In the genomic region with DNA sequence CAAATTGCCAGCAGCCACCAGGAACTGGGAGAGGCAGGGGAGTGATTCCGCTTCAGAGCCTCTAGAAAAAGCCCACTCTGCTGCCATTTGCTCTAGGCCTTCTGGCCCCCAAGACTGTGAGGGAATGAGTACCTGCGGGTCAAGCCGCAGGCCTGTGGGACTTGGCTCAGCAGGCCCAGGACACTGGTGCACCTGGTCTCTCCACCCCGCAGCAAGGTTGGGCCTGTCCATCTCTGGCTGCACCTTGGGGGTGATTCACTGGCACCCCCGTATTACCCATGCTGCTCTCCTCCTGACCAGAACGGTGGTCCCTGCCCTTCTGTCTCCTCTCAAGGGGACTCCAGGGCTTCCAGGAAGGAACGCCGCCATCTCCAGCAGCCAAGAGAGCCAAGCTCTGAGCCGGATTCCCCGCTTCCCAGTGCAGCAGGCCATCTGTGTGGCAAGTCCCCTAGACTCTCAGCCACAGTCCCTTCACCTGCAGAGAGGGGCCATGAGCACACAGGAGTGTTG, we compare ENCODE assay signal across 16 cellular contexts.
DNase-seq lines count a peak whose midpoint lies in the region; ATAC-seq and TF ChIP-seq lines count a peak whose summit lies in the region.
"Had no signal": no experiment of that assay in that cellular context is flagged by ENCODE, and none has a peak within 500 bp of the region (broad histone marks: within the 10 kb centered on the region; RNA-seq: fewer than 3 reads in every experiment).

No MANE protein-coding gene starts in this region.

- TF ChIP-seq CTCF in chondrocyte (IDR thresholded peaks at IDR 0.05) (no peak), gastrocnemius medialis (IDR thresholded peaks at IDR 0.05 in 4 of 5, conservative IDR thresholded peaks at IDR 0.05 in 1 of 5) (no peak)

- H3K27ac Mint-ChIP-seq in chondrocyte (ENCODE audit: unreplicated experiment), result no peak overlapping the region
- H3K27ac Mint-ChIP-seq: CD14-positive monocyte; CD4-positive, alpha-beta memory T cell had no signal

- intact Hi-C loops in cardiac septum (cut with DNase I) (no loop called here), left cardiac atrium (cut with DNase I) (no loop called here), gastrocnemius medialis (cut with DNase I; ENCODE audit: low total_unique reads) (no loop called here)

- DNase-seq in cardiac septum (ENCODE audit: low spot score) (peak; percentile 36), left cardiac atrium (no peak), chondrocyte (ENCODE audit: low spot score) (peak; percentile 63), retina (peak; percentile 1), gastrocnemius medialis (no peak), islet precursor cell (no peak)
- no peak for DNase-seq in activated CD4-positive, alpha-beta T cell treated with anti-CD3 and anti-CD28 coated beads, Interleukin-2, amount 50 U/mL, for 48 hours
- DNase-seq: 8988T; CD4-positive, alpha-beta memory T cell; DMS153; DMS79; GF-D8; HCEC 1CT had no signal

- H3K27me3 Mint-ChIP-seq in chondrocyte (ENCODE audit: low read depth), result peaks cover 16% of the 10 kb centered on the region

- H3K36me3 ChIP-seq in gastrocnemius medialis, result no peaks in the 10 kb centered on the region
- H3K36me3 ChIP-seq: BLaER1 had no signal

- no peak overlapping the region for H3K27ac ChIP-seq in gastrocnemius medialis
- H3K27ac ChIP-seq: BLaER1, HL-60 had no signal

- peaks cover 7% of the 10 kb centered on the region for H3K4me1 Mint-ChIP-seq in chondrocyte (ENCODE audit: low read depth)
- H3K4me1 Mint-ChIP-seq: CD14-positive monocyte; CD4-positive, alpha-beta memory T cell had no signal

- H3K36me3 Mint-ChIP-seq in chondrocyte (ENCODE audit: low read depth), result no peaks in the 10 kb centered on the region
- H3K36me3 Mint-ChIP-seq: CD14-positive monocyte; CD4-positive, alpha-beta memory T cell had no signal

- no peak overlapping the region for H3K4me3 Mint-ChIP-seq in chondrocyte (ENCODE audit: unreplicated experiment)
- H3K4me3 Mint-ChIP-seq: CD14-positive monocyte; CD4-positive, alpha-beta memory T cell had no signal

- ATAC-seq in left cardiac atrium (no peak), gastrocnemius medialis (no peak)

- H3K9me3 ChIP-seq in gastrocnemius medialis, result no peaks in the 10 kb centered on the region
- H3K9me3 ChIP-seq: BLaER1 had no signal

- peaks cover 0 to 3% (median 3%) of the 10 kb centered on the region in 3 donors for H3K27me3 ChIP-seq in gastrocnemius medialis
- H3K27me3 ChIP-seq: BLaER1 had no signal

- H3K4me1 ChIP-seq in gastrocnemius medialis, result no peaks in the 10 kb centered on the region

- H3K4me3 ChIP-seq in gastrocnemius medialis, result no peak overlapping the region
- H3K4me3 ChIP-seq: BLaER1 had no signal

- in situ Hi-C loops in gastrocnemius medialis (cut with MboI; ENCODE audit: low sequenced_read_pairs in 4 of 4), result no loop called here

- H3K9me3 Mint-ChIP-seq in chondrocyte (ENCODE audit: low read depth), result no peaks in the 10 kb centered on the region
- H3K9me3 Mint-ChIP-seq: CD14-positive monocyte; CD4-positive, alpha-beta memory T cell had no signal

- no peak for TF ChIP-seq POLR2A in gastrocnemius medialis (IDR thresholded peaks at IDR 0.05)

Comparison
In these comparisons a context has a peak if more than half of its experiments do, and no peak if none do; other contexts are left out.
1. DNase-seq: peak in cardiac septum (single experiment), chondrocyte (single experiment) and retina (single experiment); none in left cardiac atrium (single experiment), gastrocnemius medialis (0 of 2), islet precursor cell (single experiment) and activated CD4-positive, alpha-beta T cell treated with anti-CD3 and anti-CD28 coated beads, Interleukin-2, amount 50 U/mL, for 48 hours (0 of 2).